2 cellular contexts compared by ENCODE assay signal in the genomic region with DNA sequence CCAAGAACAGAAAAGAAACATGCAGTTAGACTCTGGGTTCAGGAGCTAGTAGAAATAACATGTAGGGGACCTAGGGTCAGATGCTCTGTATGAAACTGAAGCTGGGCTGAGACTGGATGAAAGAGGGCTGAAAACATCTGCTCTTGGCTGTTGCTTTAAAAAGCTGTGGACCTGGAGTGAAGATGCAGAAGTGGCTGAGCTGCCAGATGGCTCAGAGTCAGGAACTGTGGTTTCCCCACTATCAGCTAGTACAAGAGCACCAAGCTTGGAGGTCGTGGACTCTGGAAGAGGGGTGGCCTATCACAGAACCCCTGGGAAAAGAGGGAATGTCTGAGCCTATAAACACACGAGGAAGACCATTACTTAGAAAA.
TF ChIP-seq lines count a peak whose summit lies in the region.

No MANE protein-coding gene starts in this region.

TF ChIP-seq in SK-N-SH, 30 proteins besides CTCF, POLR2A, EP300 and RAD21 (continued from another document):
- TF ChIP-seq, protein P1, sequence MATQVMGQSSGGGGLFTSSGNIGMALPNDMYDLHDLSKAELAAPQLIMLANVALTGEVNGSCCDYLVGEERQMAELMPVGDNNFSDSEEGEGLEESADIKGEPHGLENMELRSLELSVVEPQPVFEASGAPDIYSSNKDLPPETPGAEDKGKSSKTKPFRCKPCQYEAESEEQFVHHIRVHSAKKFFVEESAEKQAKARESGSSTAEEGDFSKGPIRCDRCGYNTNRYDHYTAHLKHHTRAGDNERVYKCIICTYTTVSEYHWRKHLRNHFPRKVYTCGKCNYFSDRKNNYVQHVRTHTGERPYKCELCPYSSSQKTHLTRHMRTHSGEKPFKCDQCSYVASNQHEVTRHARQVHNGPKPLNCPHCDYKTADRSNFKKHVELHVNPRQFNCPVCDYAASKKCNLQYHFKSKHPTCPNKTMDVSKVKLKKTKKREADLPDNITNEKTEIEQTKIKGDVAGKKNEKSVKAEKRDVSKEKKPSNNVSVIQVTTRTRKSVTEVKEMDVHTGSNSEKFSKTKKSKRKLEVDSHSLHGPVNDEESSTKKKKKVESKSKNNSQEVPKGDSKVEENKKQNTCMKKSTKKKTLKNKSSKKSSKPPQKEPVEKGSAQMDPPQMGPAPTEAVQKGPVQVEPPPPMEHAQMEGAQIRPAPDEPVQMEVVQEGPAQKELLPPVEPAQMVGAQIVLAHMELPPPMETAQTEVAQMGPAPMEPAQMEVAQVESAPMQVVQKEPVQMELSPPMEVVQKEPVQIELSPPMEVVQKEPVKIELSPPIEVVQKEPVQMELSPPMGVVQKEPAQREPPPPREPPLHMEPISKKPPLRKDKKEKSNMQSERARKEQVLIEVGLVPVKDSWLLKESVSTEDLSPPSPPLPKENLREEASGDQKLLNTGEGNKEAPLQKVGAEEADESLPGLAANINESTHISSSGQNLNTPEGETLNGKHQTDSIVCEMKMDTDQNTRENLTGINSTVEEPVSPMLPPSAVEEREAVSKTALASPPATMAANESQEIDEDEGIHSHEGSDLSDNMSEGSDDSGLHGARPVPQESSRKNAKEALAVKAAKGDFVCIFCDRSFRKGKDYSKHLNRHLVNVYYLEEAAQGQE (IDR thresholded peaks at IDR 0.05; ENCODE audit: low read depth, low read length): no peak
- no peak for TF ChIP-seq RXRA (IDR thresholded peaks at IDR 0.05; ENCODE audit: borderline replicate concordance, low read depth)
- no peak for TF ChIP-seq EZH2phosphoT487 (IDR thresholded peaks at IDR 0.05; ENCODE audit: borderline replicate concordance, low read depth)
- no peak for TF ChIP-seq SIN3A (IDR thresholded peaks at IDR 0.05; ENCODE audit: borderline replicate concordance, low read depth, low read length)
- TF ChIP-seq MEF2A (IDR thresholded peaks at IDR 0.05; ENCODE audit: borderline replicate concordance, low read depth): no peak
- no peak for TF ChIP-seq CHD2 (IDR thresholded peaks at IDR 0.05; ENCODE audit: low read length, partially characterized antibody)
- TF ChIP-seq, protein P2, sequence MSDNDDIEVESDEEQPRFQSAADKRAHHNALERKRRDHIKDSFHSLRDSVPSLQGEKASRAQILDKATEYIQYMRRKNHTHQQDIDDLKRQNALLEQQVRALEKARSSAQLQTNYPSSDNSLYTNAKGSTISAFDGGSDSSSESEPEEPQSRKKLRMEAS (IDR thresholded peaks at IDR 0.05; ENCODE audit: low read depth): no peak
- no peak for TF ChIP-seq NFIC (IDR thresholded peaks at IDR 0.05; ENCODE audit: borderline replicate concordance)
- TF ChIP-seq RFX5 (IDR thresholded peaks at IDR 0.05; ENCODE audit: low read length): no peak
- TF ChIP-seq, protein P3, sequence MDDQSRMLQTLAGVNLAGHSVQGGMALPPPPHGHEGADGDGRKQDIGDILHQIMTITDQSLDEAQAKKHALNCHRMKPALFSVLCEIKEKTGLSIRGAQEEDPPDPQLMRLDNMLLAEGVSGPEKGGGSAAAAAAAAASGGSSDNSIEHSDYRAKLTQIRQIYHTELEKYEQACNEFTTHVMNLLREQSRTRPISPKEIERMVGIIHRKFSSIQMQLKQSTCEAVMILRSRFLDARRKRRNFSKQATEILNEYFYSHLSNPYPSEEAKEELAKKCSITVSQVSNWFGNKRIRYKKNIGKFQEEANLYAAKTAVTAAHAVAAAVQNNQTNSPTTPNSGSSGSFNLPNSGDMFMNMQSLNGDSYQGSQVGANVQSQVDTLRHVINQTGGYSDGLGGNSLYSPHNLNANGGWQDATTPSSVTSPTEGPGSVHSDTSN (IDR thresholded peaks at IDR 0.05): no peak
- TF ChIP-seq, protein P4, sequence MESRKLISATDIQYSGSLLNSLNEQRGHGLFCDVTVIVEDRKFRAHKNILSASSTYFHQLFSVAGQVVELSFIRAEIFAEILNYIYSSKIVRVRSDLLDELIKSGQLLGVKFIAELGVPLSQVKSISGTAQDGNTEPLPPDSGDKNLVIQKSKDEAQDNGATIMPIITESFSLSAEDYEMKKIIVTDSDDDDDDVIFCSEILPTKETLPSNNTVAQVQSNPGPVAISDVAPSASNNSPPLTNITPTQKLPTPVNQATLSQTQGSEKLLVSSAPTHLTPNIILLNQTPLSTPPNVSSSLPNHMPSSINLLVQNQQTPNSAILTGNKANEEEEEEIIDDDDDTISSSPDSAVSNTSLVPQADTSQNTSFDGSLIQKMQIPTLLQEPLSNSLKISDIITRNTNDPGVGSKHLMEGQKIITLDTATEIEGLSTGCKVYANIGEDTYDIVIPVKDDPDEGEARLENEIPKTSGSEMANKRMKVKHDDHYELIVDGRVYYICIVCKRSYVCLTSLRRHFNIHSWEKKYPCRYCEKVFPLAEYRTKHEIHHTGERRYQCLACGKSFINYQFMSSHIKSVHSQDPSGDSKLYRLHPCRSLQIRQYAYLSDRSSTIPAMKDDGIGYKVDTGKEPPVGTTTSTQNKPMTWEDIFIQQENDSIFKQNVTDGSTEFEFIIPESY (IDR thresholded peaks at IDR 0.05; ENCODE audit: borderline replicate concordance, low read depth): no peak
- TF ChIP-seq TEAD4 (IDR thresholded peaks at IDR 0.05; ENCODE audit: borderline replicate concordance, insufficient read depth): no peak
- TF ChIP-seq GATA2 (CRISPR knock-in tag; IDR thresholded peaks at IDR 0.05): no peak

TF ChIP-seq in SK-N-SH treated with all-trans-retinoic acid at 6 μM for 48 hours, 23 proteins besides CTCF, POLR2A, EP300 and RAD21 (continued from another document):
- TF ChIP-seq, protein P5, sequence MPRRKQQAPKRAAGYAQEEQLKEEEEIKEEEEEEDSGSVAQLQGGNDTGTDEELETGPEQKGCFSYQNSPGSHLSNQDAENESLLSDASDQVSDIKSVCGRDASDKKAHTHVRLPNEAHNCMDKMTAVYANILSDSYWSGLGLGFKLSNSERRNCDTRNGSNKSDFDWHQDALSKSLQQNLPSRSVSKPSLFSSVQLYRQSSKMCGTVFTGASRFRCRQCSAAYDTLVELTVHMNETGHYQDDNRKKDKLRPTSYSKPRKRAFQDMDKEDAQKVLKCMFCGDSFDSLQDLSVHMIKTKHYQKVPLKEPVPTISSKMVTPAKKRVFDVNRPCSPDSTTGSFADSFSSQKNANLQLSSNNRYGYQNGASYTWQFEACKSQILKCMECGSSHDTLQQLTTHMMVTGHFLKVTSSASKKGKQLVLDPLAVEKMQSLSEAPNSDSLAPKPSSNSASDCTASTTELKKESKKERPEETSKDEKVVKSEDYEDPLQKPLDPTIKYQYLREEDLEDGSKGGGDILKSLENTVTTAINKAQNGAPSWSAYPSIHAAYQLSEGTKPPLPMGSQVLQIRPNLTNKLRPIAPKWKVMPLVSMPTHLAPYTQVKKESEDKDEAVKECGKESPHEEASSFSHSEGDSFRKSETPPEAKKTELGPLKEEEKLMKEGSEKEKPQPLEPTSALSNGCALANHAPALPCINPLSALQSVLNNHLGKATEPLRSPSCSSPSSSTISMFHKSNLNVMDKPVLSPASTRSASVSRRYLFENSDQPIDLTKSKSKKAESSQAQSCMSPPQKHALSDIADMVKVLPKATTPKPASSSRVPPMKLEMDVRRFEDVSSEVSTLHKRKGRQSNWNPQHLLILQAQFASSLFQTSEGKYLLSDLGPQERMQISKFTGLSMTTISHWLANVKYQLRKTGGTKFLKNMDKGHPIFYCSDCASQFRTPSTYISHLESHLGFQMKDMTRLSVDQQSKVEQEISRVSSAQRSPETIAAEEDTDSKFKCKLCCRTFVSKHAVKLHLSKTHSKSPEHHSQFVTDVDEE (CRISPR knock-in tag; IDR thresholded peaks at IDR 0.05): no peak
- TF ChIP-seq, protein P6, sequence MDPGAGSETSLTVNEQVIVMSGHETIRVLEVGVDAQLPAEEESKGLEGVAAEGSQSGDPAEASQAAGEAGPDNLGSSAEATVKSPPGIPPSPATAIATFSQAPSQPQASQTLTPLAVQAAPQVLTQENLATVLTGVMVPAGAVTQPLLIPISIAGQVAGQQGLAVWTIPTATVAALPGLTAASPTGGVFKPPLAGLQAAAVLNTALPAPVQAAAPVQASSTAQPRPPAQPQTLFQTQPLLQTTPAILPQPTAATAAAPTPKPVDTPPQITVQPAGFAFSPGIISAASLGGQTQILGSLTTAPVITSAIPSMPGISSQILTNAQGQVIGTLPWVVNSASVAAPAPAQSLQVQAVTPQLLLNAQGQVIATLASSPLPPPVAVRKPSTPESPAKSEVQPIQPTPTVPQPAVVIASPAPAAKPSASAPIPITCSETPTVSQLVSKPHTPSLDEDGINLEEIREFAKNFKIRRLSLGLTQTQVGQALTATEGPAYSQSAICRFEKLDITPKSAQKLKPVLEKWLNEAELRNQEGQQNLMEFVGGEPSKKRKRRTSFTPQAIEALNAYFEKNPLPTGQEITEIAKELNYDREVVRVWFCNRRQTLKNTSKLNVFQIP (CRISPR knock-in tag; IDR thresholded peaks at IDR 0.05; ENCODE audit: borderline replicate concordance, low read depth): no peak
